ENCODE assay signal across 9 cellular contexts in the genomic region with DNA sequence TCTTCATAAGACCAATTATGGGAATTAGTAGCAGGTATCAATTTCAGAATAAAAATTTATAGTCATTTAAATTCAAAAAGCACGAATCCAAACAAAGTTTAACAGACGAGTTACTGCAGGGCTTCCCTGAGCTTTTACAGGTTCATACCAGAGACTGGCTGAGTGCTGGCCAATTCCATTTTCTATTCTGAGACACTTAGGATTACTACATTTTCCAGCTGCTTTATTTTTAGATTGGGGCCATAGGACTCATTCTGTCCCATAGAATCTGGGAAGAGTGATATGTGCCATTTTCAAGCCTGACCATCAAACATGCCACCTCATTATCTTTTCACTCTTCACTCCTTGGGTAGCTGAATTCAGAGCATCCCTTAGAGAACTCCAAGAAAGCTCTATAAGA.
"Had no signal": no experiment of that assay in that cellular context is flagged by ENCODE, and none has a peak within 500 bp of the region (broad histone marks: within the 10 kb centered on the region; RNA-seq: fewer than 3 reads in every experiment).

No MANE protein-coding gene starts in this region.

- H2AFZ ChIP-seq: GM23248, GM23338 had no signal

- ATAC-seq: GM23338, HCT116 had no signal

- DNase-seq: GM23248, GOT3, H7, H9, HCEC 1CT, HFFc6 had no signal

- H3K9me3 ChIP-seq: HAP-1 had no signal

- H3K4me1 ChIP-seq: HAP-1 had no signal

- H3K4me3 ChIP-seq: GM23248, GM23338, HAP-1 had no signal

- H3K27ac ChIP-seq: GM23248 had no signal

- H3K9ac ChIP-seq: GM23248 had no signal

- H3K36me3 ChIP-seq: HAP-1 had no signal

- H3K4me2 ChIP-seq: GM23338 had no signal
